35 cellular contexts compared by ENCODE assay signal in the genomic region with DNA sequence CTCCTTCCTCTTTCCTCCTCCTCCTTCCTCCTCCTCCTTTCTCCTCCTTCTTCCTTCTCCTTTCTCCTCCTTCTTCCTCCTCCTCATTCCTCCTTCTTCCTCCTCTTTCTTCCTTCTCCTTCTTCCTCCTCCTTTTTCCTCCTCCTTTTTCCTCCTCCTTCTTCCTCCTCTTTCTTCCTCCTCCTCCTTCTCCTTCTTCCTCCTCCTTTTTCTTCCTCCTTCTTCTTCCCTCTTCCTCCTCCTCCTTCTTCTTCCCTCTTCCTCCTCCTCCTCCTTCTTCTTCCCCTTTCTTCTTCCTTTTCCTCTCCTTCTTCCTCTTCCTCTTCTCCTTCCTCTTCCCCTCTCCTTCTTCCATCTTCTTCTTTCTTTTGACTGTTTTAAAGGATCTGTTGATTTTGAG.
"Had no signal": no experiment of that assay in that cellular context is flagged by ENCODE, and none has a peak within 500 bp of the region (broad histone marks: within the 10 kb centered on the region; RNA-seq: fewer than 3 reads in every experiment).

No MANE protein-coding gene starts in this region.

- H3K36me3 ChIP-seq: MG63 had no signal

- DNase-seq: Karpas-422, Kasumi-1, MG63, MM.1S, MV-4-11, NCI-H1048, NCI-H1092, NCI-H1092 treated with DMSO at 0.1 percent for 48 hours, NCI-H1105, NCI-H1105 treated with DMSO at 0.1 percent for 48 hours, NCI-H1417, NCI-H1417 treated with DMSO at 0.1 percent for 48 hours, NCI-H1436, NCI-H1436 treated with DMSO at 0.1 percent for 48 hours, NCI-H146, NCI-H1694, NCI-H1694 treated with DMSO at 0.1 percent for 48 hours, NCI-H187, NCI-H187 treated with DMSO at 0.1 percent for 48 hours, NCI-H1930, NCI-H2029, NCI-H2029 treated with DMSO at 0.1 percent for 48 hours, NCI-H2081, NCI-H2081 treated with DMSO at 0.1 percent for 48 hours, NCI-H2107, NCI-H2171, NCI-H2171 treated with DMSO at 0.1 percent for 48 hours, NCI-H2227 treated with DMSO at 0.1 percent for 48 hours, NCI-H226, NCI-H345, NCI-H446, NCI-H446 treated with DMSO at 0.1 percent for 48 hours, NCI-H510A, NCI-H510A treated with DMSO at 0.1 percent for 48 hours, NCI-H524 had no signal

- H3K27me3 ChIP-seq: MG63 had no signal

- H3K4me3 ChIP-seq: MG63 had no signal

- H3K9me3 ChIP-seq: MG63 had no signal
